In the genomic region with DNA sequence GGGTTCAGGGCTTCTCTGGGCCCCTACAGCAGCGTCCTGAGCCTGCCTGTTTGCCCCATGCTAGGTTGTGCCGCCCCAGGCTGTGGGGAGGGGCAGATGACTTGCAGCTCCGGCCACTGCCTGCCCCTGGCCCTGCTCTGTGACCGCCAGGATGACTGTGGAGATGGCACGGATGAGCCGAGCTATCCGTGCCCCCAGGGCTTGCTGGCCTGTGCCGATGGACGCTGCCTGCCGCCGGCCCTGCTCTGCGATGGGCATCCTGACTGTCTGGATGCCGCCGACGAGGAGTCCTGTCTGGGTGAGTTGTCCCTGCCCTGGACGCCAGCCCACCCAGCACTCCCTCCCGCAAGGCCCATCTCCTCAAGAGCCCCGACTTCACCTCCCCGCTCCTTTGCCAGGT, we compare ENCODE assay signal across 19 cellular contexts. TPM values are rescaled to one million over a fixed set of nuclear protein-coding genes. Genes with fewer than 3 reads are reported as not detected.
"Had no signal": no experiment of that assay in that cellular context is flagged by ENCODE, and none has a peak within 500 bp of the region (broad histone marks: within the 10 kb centered on the region; RNA-seq: fewer than 3 reads in every experiment).

No MANE protein-coding gene starts in this region.

- H3K27ac Mint-ChIP-seq: dendritic cell treated with granulocyte-macrophage colony-stimulating factor and Interleukin-4, amounts not matched to agents 40 ng/mL and 50 ng/mL, for 4 days; mesothelial cell of epicardium had no signal

- H3K27ac ChIP-seq: colonic mucosa, esophagus muscularis mucosa, foreskin keratinocyte, gastrocnemius medialis, heart right ventricle, left lung, lower lobe of right lung had no signal

- H3K36me3 Mint-ChIP-seq: mesothelial cell of epicardium had no signal

- H3K36me3 ChIP-seq: colonic mucosa, esophagus muscularis mucosa, gastrocnemius medialis, heart right ventricle, left lung, lower lobe of right lung had no signal

- H3K9me3 ChIP-seq: colonic mucosa, esophagus muscularis mucosa, gastrocnemius medialis, heart right ventricle, left lung, lower lobe of right lung, mucosa of descending colon had no signal

- ATAC-seq: gastrocnemius medialis, heart right ventricle, left cardiac atrium, left lung, left ventricle myocardium superior, lower lobe of right lung, mucosa of descending colon had no signal

- DNase-seq: colonic mucosa; cortex of kidney; effector CD8-positive, alpha-beta T cell; foreskin keratinocyte; gastrocnemius medialis; glutamatergic neuron; head of caudate nucleus; hippocampal formation; left cardiac atrium; left lung; left ventricle myocardium superior; lower lobe of right lung; mesenchymal stem cell; mucosa of descending colon had no signal

- H3K9me3 Mint-ChIP-seq: dendritic cell treated with granulocyte-macrophage colony-stimulating factor and Interleukin-4, amounts not matched to agents 40 ng/mL and 50 ng/mL, for 4 days; mesothelial cell of epicardium had no signal

- H3K4me1 ChIP-seq: colonic mucosa, foreskin keratinocyte, gastrocnemius medialis had no signal

- H3K4me3 ChIP-seq: colonic mucosa, gastrocnemius medialis, heart right ventricle, left lung, lower lobe of right lung, mucosa of descending colon had no signal

RNA-seq across cellular contexts. Expression of a gene that starts 15.7 kb away (rescaled TPM):
- total RNA-seq: kidney epithelial cell had no signal
